26 cellular contexts compared by ENCODE assay signal in the genomic region with DNA sequence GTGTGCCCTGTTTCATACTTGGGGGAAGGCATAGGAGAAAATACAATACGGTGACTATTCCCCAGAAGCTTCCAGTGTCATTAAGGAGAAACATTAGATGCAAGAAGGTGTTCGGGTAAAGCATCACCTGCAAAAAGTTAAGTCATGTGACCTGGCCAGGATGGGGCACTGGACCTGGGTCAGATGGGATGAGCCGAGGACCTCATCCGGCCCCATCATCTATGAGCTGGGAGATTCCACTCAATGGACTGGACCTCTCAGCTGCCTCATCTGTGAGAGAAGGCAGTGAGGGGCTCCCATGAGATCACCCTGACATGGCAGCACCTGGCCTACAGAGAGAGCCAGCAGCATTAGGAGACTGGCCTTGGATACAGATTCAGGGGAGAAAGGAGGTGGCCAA.
"Had no signal": no experiment of that assay in that cellular context is flagged by ENCODE, and none has a peak within 500 bp of the region (broad histone marks: within the 10 kb centered on the region; RNA-seq: fewer than 3 reads in every experiment).

No MANE protein-coding gene starts in this region.

- H3K36me3 Mint-ChIP-seq: naive thymus-derived CD4-positive, alpha-beta T cell; neural progenitor cell; stimulated activated effector memory CD8-positive, alpha-beta T cell treated with anti-CD3 and anti-CD28 coated beads, Interleukin-12 subunit alpha, Interleukin-12 subunit beta, amount 100 ng/mL, for 72 hours; type B pancreatic cell had no signal

- H3K4me1 Mint-ChIP-seq: naive thymus-derived CD4-positive, alpha-beta T cell had no signal

- H3K27me3 ChIP-seq: neural progenitor cell, ovary, uterus had no signal

- H3K9ac ChIP-seq: neural progenitor cell had no signal

- H3K9me3 ChIP-seq: left lung, lower lobe of right lung, mucosa of descending colon, ovary, prostate gland, spleen, tibial nerve, uterus had no signal

- H3K9me3 Mint-ChIP-seq: nephron progenitor cell; neural progenitor cell; stimulated activated effector memory CD8-positive, alpha-beta T cell treated with anti-CD3 and anti-CD28 coated beads, Interleukin-12 subunit alpha, Interleukin-12 subunit beta, amount 100 ng/mL, for 72 hours; stimulated activated naive CD8-positive, alpha-beta T cell treated with anti-CD3 and anti-CD28 coated beads, Interleukin-15, Interleukin-2, amounts not matched to agents 100 ng/mL and 50 ng/mL, for 24 hours; type B pancreatic cell had no signal

- H3K27ac ChIP-seq: left lung, lower lobe of right lung, neural progenitor cell, ovary, prostate gland, spleen, tibial nerve, uterus had no signal

- DNase-seq: hippocampal formation; kidney; lower lobe of right lung; mammary epithelial cell; mesenchymal stem cell; midbrain; mucosa of descending colon; naive thymus-derived CD4-positive, alpha-beta T cell; nephron progenitor cell; ovary; retina; right cardiac atrium; small intestine; stimulated activated CD4-positive, alpha-beta T cell treated with anti-CD3 and anti-CD28 coated beads, Interleukin-4, amount 100 ng/mL, for 24 hours; stimulated activated naive CD4-positive, alpha-beta T cell had no signal

- H3K27ac Mint-ChIP-seq: naive thymus-derived CD4-positive, alpha-beta T cell; nephron progenitor cell; stimulated activated effector memory CD8-positive, alpha-beta T cell treated with anti-CD3 and anti-CD28 coated beads, Interleukin-12 subunit alpha, Interleukin-12 subunit beta, amount 100 ng/mL, for 72 hours; stimulated activated naive CD8-positive, alpha-beta T cell treated with anti-CD3 and anti-CD28 coated beads, Interleukin-15, Interleukin-2, amounts not matched to agents 100 ng/mL and 50 ng/mL, for 24 hours; type B pancreatic cell had no signal

- H3K4me1 ChIP-seq: left lung, lower lobe of right lung, neural progenitor cell, prostate gland, spleen, tibial nerve, uterus had no signal

- H3K4me3 ChIP-seq: left lung, lower lobe of right lung, mucosa of descending colon, neural progenitor cell, ovary, prostate gland, spleen, tibial nerve, uterus had no signal

- H3K4me3 Mint-ChIP-seq: naive thymus-derived CD4-positive, alpha-beta T cell; nephron progenitor cell; neural progenitor cell; stimulated activated effector memory CD8-positive, alpha-beta T cell treated with anti-CD3 and anti-CD28 coated beads, Interleukin-12 subunit alpha, Interleukin-12 subunit beta, amount 100 ng/mL, for 72 hours; stimulated activated naive CD8-positive, alpha-beta T cell treated with anti-CD3 and anti-CD28 coated beads, Interleukin-15, Interleukin-2, amounts not matched to agents 100 ng/mL and 50 ng/mL, for 24 hours; type B pancreatic cell had no signal

- ATAC-seq: left colon; left lung; lower lobe of right lung; mucosa of descending colon; naive thymus-derived CD4-positive, alpha-beta T cell; right cardiac atrium; sciatic nerve; stimulated activated effector memory CD8-positive, alpha-beta T cell treated with anti-CD3 and anti-CD28 coated beads, Interleukin-12 subunit alpha, Interleukin-12 subunit beta, amount 100 ng/mL, for 72 hours had no signal

- H3K36me3 ChIP-seq: left lung, lower lobe of right lung, neural progenitor cell, ovary, prostate gland, spleen, tibial nerve, uterus had no signal
